Comparison of ENCODE assay signal across 19 cellular contexts in the genomic region with DNA sequence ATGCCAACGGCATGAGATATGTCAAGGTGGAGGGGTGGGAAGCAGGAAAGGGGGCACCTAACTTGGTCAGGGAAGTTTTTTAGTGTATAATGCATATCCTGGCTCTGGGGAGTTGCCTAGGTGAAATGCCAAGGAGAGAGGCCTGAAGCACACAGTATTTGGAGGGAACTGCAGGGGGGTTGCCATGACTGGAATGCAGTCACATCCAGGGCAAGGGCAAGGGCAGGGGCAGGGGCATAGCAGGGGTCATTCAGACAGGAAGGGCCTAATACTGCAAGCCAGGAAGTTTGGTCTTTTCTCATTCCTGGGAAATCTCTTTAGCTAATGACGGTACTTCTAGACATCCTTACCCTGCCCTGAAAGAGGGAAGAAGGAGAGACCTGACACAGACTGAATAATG.
DNase-seq lines count a peak whose midpoint lies in the region; ATAC-seq, FAIRE-seq and TF ChIP-seq lines count a peak whose summit lies in the region.
"Had no signal": no experiment of that assay in that cellular context is flagged by ENCODE, and none has a peak within 500 bp of the region (broad histone marks: within the 10 kb centered on the region; RNA-seq: fewer than 3 reads in every experiment).

No MANE protein-coding gene starts in this region.

- H3K27ac Mint-ChIP-seq in endodermal cell = no peak overlapping the region
- H3K27ac Mint-ChIP-seq: CD4-positive, alpha-beta T cell had no signal

- H3K36me3 Mint-ChIP-seq in endodermal cell (ENCODE audit: low read depth) = no peaks in the 10 kb centered on the region

- H3K27me3 Mint-ChIP-seq in endodermal cell (ENCODE audit: insufficient read depth) = no peaks in the 10 kb centered on the region
- H3K27me3 Mint-ChIP-seq: CD4-positive, alpha-beta T cell had no signal

- no peaks in the 10 kb centered on the region for H3K27me3 ChIP-seq in liver (ENCODE audit: control insufficient read depth in 4 of 4, insufficient read depth in 4 of 4, low read length in 3 of 4)
- H3K27me3 ChIP-seq in HepG2 (ENCODE audit: control insufficient read depth in 1 of 2, insufficient read depth in 2 of 2, low read length in 2 of 2) = no peaks in the 10 kb centered on the region
- no peaks in the 10 kb centered on the region for H3K27me3 ChIP-seq in endodermal cell (ENCODE audit: control insufficient read depth, insufficient read depth, low read length, poor library complexity, severe bottlenecking)
- H3K27me3 ChIP-seq in iPS-18a (ENCODE audit: control insufficient read depth, insufficient read depth, low read length) = no peaks in the 10 kb centered on the region

- H3K79me2 ChIP-seq in HepG2 (ENCODE audit: insufficient read depth, low read length) = no peaks in the 10 kb centered on the region

- no peak overlapping the region for H3K4me2 ChIP-seq in HepG2 (ENCODE audit: low read depth, low read length)
- H3K4me2 ChIP-seq: A549 had no signal

- TF ChIP-seq CTCF in liver (IDR thresholded peaks at IDR 0.05; ENCODE audit: low read depth, low read length, missing input control) = no peak
- TF ChIP-seq CTCF in HepG2 (CRISPR knock-in tag; IDR thresholded peaks at IDR 0.05) = no peak
- TF ChIP-seq CTCF in endodermal cell (conservative IDR thresholded peaks at IDR 0.05) = no peak
- no peak for TF ChIP-seq CTCF in foreskin fibroblast (IDR thresholded peaks at IDR 0.05; ENCODE audit: low read depth, low read length)

- no peaks in the 10 kb centered on the region for H3K9me3 ChIP-seq in liver (ENCODE audit: control insufficient read depth in 4 of 4, low read length in 3 of 4)
- no peaks in the 10 kb centered on the region for H3K9me3 ChIP-seq in HepG2 (ENCODE audit: low read length)
- no peaks in the 10 kb centered on the region for H3K9me3 ChIP-seq in endodermal cell (ENCODE audit: control insufficient read depth, low read length)
- H3K9me3 ChIP-seq in iPS-18a (ENCODE audit: control insufficient read depth, low read depth, low read length) = no peaks in the 10 kb centered on the region
- H3K9me3 ChIP-seq: A549, Caco-2, HAP-1 had no signal

- H4K20me1 ChIP-seq in HepG2 (ENCODE audit: insufficient read depth, low read length) = no peaks in the 10 kb centered on the region

- TF ChIP-seq POLR2A in HepG2 (IDR thresholded peaks at IDR 0.05; ENCODE audit: insufficient read depth in 1 of 2, low read depth in 2 of 2, low read length in 2 of 2) = no peak

- TF ChIP-seq RAD21 in liver (IDR thresholded peaks at IDR 0.05) (no peak), HepG2 (CRISPR knock-in tag; IDR thresholded peaks at IDR 0.05) (no peak)

- no peak for TF ChIP-seq EP300 in HepG2 (IDR thresholded peaks at IDR 0.05; ENCODE audit: low read depth in 2 of 2, low read length in 2 of 2)
- TF ChIP-seq EP300 in HepG2 (CRISPR knock-in tag; IDR thresholded peaks at IDR 0.05; ENCODE audit: borderline replicate concordance) = no peak

- H3K27ac ChIP-seq in liver (ENCODE audit: low read depth in 1 of 2, low read length in 2 of 2) = no peak overlapping the region
- no peak overlapping the region for H3K27ac ChIP-seq in HepG2 (ENCODE audit: extremely low read length, insufficient read depth, low read length)
- no peak overlapping the region for H3K27ac ChIP-seq in endodermal cell (ENCODE audit: low read depth, low read length)
- peak overlapping the region; percentile 9 for H3K27ac ChIP-seq in iPS-18a (ENCODE audit: low read length)
- H3K27ac ChIP-seq: 22Rv1, A549, C4-2B, GM23248 had no signal

- no peak overlapping the region for H3K4me3 ChIP-seq in liver (ENCODE audit: low read depth in 1 of 3, low read length in 3 of 3)
- H3K4me3 ChIP-seq in HepG2 (replicated peaks in 1 of 3; ENCODE audit: insufficient read depth in 1 of 3, low read depth in 2 of 3, low read length in 3 of 3) = no peak overlapping the region
- H3K4me3 ChIP-seq in endodermal cell (ENCODE audit: low read length) = no peak overlapping the region
- no peak overlapping the region for H3K4me3 ChIP-seq in iPS-18a (ENCODE audit: low read length)
- H3K4me3 ChIP-seq in foreskin fibroblast (ENCODE audit: low read depth in 1 of 2, low read length in 2 of 2) = no peak overlapping the region
- H3K4me3 ChIP-seq: A549, GM23248, HAP-1 had no signal

- no peak overlapping the region for H3K9ac ChIP-seq in liver (ENCODE audit: low read depth in 1 of 2, low read length in 2 of 2)
- no peak overlapping the region for H3K9ac ChIP-seq in HepG2 (ENCODE audit: insufficient read depth, low read depth, low read length)
- H3K9ac ChIP-seq in endodermal cell (ENCODE audit: extremely low read depth, low read length, poor library complexity, severe bottlenecking) = no peak overlapping the region
- no peak overlapping the region for H3K9ac ChIP-seq in iPS-18a (ENCODE audit: low read length)
- H3K9ac ChIP-seq: GM23248 had no signal

- no peaks in the 10 kb centered on the region for H3K36me3 ChIP-seq in liver (ENCODE audit: control insufficient read depth in 4 of 4, insufficient read depth in 3 of 4, low read depth in 1 of 4, low read length in 3 of 4)
- H3K36me3 ChIP-seq in HepG2 (replicated peaks in 1 of 2; ENCODE audit: control insufficient read depth in 1 of 2, insufficient read depth in 2 of 2, low read length in 2 of 2) = no peaks in the 10 kb centered on the region
- H3K36me3 ChIP-seq in endodermal cell (ENCODE audit: control insufficient read depth, insufficient read depth, low read length) = no peaks in the 10 kb centered on the region
- no peaks in the 10 kb centered on the region for H3K36me3 ChIP-seq in iPS-18a (ENCODE audit: control insufficient read depth, low read depth, low read length)
- H3K36me3 ChIP-seq: HAP-1 had no signal

- H3K9me3 Mint-ChIP-seq in endodermal cell = peaks cover 14% of the 10 kb centered on the region

- 83% methylated on average over 2 of the region's 2 CpGs for WGBS in liver
- 59% methylated on average over 2 of the region's 2 CpGs for WGBS in HepG2 (ENCODE audit: low lambda C conversion rate)
- 92% methylated on average over 2 of the region's 2 CpGs; no CpG with 5 or more reads in 1 of the 2 experiments for WGBS in endodermal cell (ENCODE audit: insufficient coverage in 1 of 2, insufficient read length in 1 of 2), 2 experiments

- CTCF ChIA-PET in HepG2 (lab: Yijun Ruan, JAX; ENCODE audit: low intra/inter-chr PET ratio, low total read pairs) = no interaction called here

- ATAC-seq in HepG2 (no peak), HG03565 (IDR thresholded peaks at IDR 0.05; ENCODE audit: unreplicated experiment) (no peak)
- ATAC-seq: A549 had no signal

- DNase-seq in HepG2 (ENCODE audit: low spot score) (no peak), endodermal cell (peak; percentile 64), foreskin fibroblast (no peak), NCI-H1694 treated with DMSO at 0.1 percent for 48 hours (lab: John Stamatoyannopoulos, UW) (no peak)
- DNase-seq: AML-193; Caco-2; CD4-positive, alpha-beta T cell; GDM1; GM23248 had no signal

- H3K4me1 ChIP-seq in liver (ENCODE audit: control insufficient read depth in 4 of 4, insufficient read depth in 4 of 4, low read length in 3 of 4) = no peaks in the 10 kb centered on the region
- H3K4me1 ChIP-seq in HepG2 (ENCODE audit: insufficient read depth, low read length) = no peaks in the 10 kb centered on the region
- no peaks in the 10 kb centered on the region for H3K4me1 ChIP-seq in endodermal cell (ENCODE audit: control insufficient read depth, insufficient read depth, low read length)
- H3K4me1 ChIP-seq in iPS-18a (ENCODE audit: control insufficient read depth, low read depth, low read length) = peaks cover 7% of the 10 kb centered on the region
- H3K4me1 ChIP-seq: A549, Caco-2, HAP-1 had no signal

- no peak for FAIRE-seq in HepG2 (lab: Jason Lieb, UNC)
- FAIRE-seq: A549, D721Med, GM12892, GM18507 had no signal

- intact Hi-C loops in HepG2 (cut with micrococcal nuclease; ENCODE audit: unreplicated experiment) = no loop called here

- in situ Hi-C loops in HepG2 (cut with HindIII; ENCODE audit: extremely low pct_ligation_motif_present, low pct_unique_long_range_greater_than_20kb) = no loop called here

- BruUV-seq in HepG2 (replicated peaks; lab: Mats Ljungman, UMichigan) = no TSS peak

- no peak overlapping the region for H2AFZ ChIP-seq in HepG2 (ENCODE audit: low read length)
- H2AFZ ChIP-seq: GM23248 had no signal

- no peak overlapping the region for H3K4me3 Mint-ChIP-seq in endodermal cell
- H3K4me3 Mint-ChIP-seq: CD4-positive, alpha-beta T cell had no signal

- H3K4me1 Mint-ChIP-seq in endodermal cell = no peaks in the 10 kb centered on the region

- POLR2A ChIA-PET in HepG2 (lab: Yijun Ruan, JAX) = no interaction called here

TF ChIP-seq in liver, 16 proteins besides CTCF, POLR2A, EP300 and RAD21:
- TF ChIP-seq NR2F2 (IDR thresholded peaks at IDR 0.05) (peak; percentile 72), HNF4A (conservative IDR thresholded peaks at IDR 0.05) (no peak)

TF ChIP-seq in HepG2, 621 proteins besides CTCF, POLR2A, EP300 and RAD21 (continues in another document):
- TF ChIP-seq KAT8 (CRISPR knock-in tag; IDR thresholded peaks at IDR 0.05) (no peak), CEBPG (CRISPR knock-in tag; IDR thresholded peaks at IDR 0.05) (no peak), NRL (CRISPR knock-in tag; IDR thresholded peaks at IDR 0.05; ENCODE audit: borderline replicate concordance) (no peak), ZNF703 (CRISPR knock-in tag; IDR thresholded peaks at IDR 0.05; ENCODE audit: borderline replicate concordance) (no peak)
- TF ChIP-seq, protein P1, sequence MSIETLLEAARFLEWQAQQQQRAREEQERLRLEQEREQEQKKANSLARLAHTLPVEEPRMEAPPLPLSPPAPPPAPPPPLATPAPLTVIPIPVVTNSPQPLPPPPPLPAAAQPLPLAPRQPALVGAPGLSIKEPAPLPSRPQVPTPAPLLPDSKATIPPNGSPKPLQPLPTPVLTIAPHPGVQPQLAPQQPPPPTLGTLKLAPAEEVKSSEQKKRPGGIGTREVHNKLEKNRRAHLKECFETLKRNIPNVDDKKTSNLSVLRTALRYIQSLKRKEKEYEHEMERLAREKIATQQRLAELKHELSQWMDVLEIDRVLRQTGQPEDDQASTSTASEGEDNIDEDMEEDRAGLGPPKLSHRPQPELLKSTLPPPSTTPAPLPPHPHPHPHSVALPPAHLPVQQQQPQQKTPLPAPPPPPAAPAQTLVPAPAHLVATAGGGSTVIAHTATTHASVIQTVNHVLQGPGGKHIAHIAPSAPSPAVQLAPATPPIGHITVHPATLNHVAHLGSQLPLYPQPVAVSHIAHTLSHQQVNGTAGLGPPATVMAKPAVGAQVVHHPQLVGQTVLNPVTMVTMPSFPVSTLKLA (IDR thresholded peaks at IDR 0.05) = no peak
- TF ChIP-seq, protein P2, sequence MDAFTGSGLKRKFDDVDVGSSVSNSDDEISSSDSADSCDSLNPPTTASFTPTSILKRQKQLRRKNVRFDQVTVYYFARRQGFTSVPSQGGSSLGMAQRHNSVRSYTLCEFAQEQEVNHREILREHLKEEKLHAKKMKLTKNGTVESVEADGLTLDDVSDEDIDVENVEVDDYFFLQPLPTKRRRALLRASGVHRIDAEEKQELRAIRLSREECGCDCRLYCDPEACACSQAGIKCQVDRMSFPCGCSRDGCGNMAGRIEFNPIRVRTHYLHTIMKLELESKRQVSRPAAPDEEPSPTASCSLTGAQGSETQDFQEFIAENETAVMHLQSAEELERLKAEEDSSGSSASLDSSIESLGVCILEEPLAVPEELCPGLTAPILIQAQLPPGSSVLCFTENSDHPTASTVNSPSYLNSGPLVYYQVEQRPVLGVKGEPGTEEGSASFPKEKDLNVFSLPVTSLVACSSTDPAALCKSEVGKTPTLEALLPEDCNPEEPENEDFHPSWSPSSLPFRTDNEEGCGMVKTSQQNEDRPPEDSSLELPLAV (CRISPR knock-in tag; conservative IDR thresholded peaks at IDR 0.05; ENCODE audit: low read depth) = no peak
